In the genomic region with DNA sequence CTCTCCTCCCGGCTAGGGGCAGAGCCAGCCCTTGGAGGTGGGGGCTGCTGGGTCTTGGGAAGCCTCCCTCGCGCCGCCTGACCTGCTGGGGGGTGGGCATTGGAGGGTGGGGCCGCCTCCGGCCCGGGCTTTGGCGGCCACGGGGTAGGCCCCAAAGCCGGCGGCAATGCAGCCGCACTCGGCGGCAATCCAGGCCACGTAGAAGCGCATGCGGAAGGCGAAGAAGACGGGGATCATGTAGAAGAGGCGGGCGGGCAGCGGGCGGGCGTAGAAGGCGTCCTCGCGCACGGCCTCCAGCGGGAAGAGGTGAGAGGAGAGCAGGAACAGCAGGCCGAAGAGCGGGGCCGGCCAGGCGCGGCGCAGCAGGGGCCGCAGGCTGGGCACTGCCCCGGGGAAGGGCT, we compare ENCODE assay signal across 1 cellular context.
TF ChIP-seq lines count a peak whose summit lies in the region.

No MANE protein-coding gene starts in this region.

TF ChIP-seq in K562, 482 proteins besides CTCF, POLR2A, EP300 and RAD21:
- no peak for TF ChIP-seq HDAC2 (IDR thresholded peaks at IDR 0.05)
- no peak for TF ChIP-seq ARNT (IDR thresholded peaks at IDR 0.05)
- no peak for TF ChIP-seq ZNF3 (CRISPR knock-in tag; IDR thresholded peaks at IDR 0.05)
- no peak for TF ChIP-seq ZNF133 (CRISPR knock-in tag; IDR thresholded peaks at IDR 0.05)
- no peak for TF ChIP-seq MYBL2 (IDR thresholded peaks at IDR 0.05; ENCODE audit: low read depth)
- no peak for TF ChIP-seq MYBL2 (CRISPR knock-in tag; IDR thresholded peaks at IDR 0.05; ENCODE audit: borderline replicate concordance)
- TF ChIP-seq SMARCB1 (IDR thresholded peaks at IDR 0.05; ENCODE audit: insufficient read length, low read depth): no peak
- no peak for TF ChIP-seq CTBP1 (IDR thresholded peaks at IDR 0.05; ENCODE audit: borderline replicate concordance)
- TF ChIP-seq, protein P1, sequence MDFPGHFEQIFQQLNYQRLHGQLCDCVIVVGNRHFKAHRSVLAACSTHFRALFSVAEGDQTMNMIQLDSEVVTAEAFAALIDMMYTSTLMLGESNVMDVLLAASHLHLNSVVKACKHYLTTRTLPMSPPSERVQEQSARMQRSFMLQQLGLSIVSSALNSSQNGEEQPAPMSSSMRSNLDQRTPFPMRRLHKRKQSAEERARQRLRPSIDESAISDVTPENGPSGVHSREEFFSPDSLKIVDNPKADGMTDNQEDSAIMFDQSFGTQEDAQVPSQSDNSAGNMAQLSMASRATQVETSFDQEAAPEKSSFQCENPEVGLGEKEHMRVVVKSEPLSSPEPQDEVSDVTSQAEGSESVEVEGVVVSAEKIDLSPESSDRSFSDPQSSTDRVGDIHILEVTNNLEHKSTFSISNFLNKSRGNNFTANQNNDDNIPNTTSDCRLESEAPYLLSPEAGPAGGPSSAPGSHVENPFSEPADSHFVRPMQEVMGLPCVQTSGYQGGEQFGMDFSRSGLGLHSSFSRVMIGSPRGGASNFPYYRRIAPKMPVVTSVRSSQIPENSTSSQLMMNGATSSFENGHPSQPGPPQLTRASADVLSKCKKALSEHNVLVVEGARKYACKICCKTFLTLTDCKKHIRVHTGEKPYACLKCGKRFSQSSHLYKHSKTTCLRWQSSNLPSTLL (IDR thresholded peaks at IDR 0.05): no peak
- peak; percentile 40; the same call in 1 of the 2 replicates for TF ChIP-seq RBFOX2 (IDR thresholded peaks at IDR 0.05; ENCODE audit: low read depth, low read length)
- no peak for TF ChIP-seq TEAD2 (tag; IDR thresholded peaks at IDR 0.05)
- TF ChIP-seq NKRF (IDR thresholded peaks at IDR 0.05; ENCODE audit: borderline replicate concordance): no peak
- TF ChIP-seq KDM2B (CRISPR knock-in tag; IDR thresholded peaks at IDR 0.05): no peak
- TF ChIP-seq FIP1L1 (IDR thresholded peaks at IDR 0.05; ENCODE audit: low read depth, low read length, poor library complexity, severe bottlenecking): no peak
- TF ChIP-seq POLR2G (IDR thresholded peaks at IDR 0.05; ENCODE audit: low read depth, low read length): peak; percentile 33; the same call in 1 of the 2 replicates
- TF ChIP-seq ZNF274 (IDR thresholded peaks at IDR 0.05; ENCODE audit: borderline replicate concordance, low read depth, low read length): no peak
- no peak for TF ChIP-seq RBM15 (IDR thresholded peaks at IDR 0.05; ENCODE audit: insufficient read depth, low read length)
- no peak for TF ChIP-seq ZBTB1 (CRISPR knock-in tag; IDR thresholded peaks at IDR 0.05; ENCODE audit: borderline replicate concordance, low read depth)
TF ChIP-seq in K562: peak in this region for 2.
